16 cellular contexts compared by ENCODE assay signal in genomic region chr7:45691155-45691656, GRCh38.
DNase-seq lines count a peak whose midpoint lies in the region; ATAC-seq and TF ChIP-seq lines count a peak whose summit lies in the region.
"Had no signal": no experiment of that assay in that cellular context is flagged by ENCODE, and none has a peak within 500 bp of the region (broad histone marks: within the 10 kb centered on the region; RNA-seq: fewer than 3 reads in every experiment).

No MANE protein-coding gene starts in this region.

- dilution Hi-C loops in mammary epithelial cell (cut with HindIII; ENCODE audit: low sequenced_read_pairs) = no loop called here

- ATAC-seq in body of pancreas (peak; percentile 97), lung (ENCODE audit: insufficient read depth, low FRiP score) (no peak), upper lobe of right lung (peak; percentile 66), HG03045 (IDR thresholded peaks at IDR 0.05; ENCODE audit: unreplicated experiment) (no peak)

- no peak overlapping the region for H3K4me2 ChIP-seq in mammary epithelial cell (ENCODE audit: insufficient read depth, low read depth, low read length)
- H3K4me2 ChIP-seq: PC-9 had no signal

- no peak overlapping the region for H2AFZ ChIP-seq in mammary epithelial cell (ENCODE audit: low read depth, low read length)
- H2AFZ ChIP-seq: PC-9 had no signal

- intact Hi-C loops in mammary epithelial cell (cut with micrococcal nuclease) (no loop called here), body of pancreas (cut with DNase I) (no loop called here), upper lobe of right lung (cut with DNase I) (no loop called here)

- no peaks in the 10 kb centered on the region for H4K20me1 ChIP-seq in mammary epithelial cell (ENCODE audit: insufficient read depth, low read length)

- peak in 1 of 3 donors; percentile 30 for TF ChIP-seq POLR2A in body of pancreas (IDR thresholded peaks at IDR 0.05)

- no peak overlapping the region for H3K4me3 ChIP-seq in mammary epithelial cell (replicated peaks in 1 of 3; ENCODE audit: insufficient read depth in 1 of 3, low read depth in 2 of 3, low read length in 3 of 3)
- H3K4me3 ChIP-seq in body of pancreas = no peak overlapping the region
- H3K4me3 ChIP-seq in lung = no peak overlapping the region
- H3K4me3 ChIP-seq in upper lobe of right lung = no peak overlapping the region
- H3K4me3 ChIP-seq in WERI-Rb-1 (ENCODE audit: low read depth, low read length) = no peak overlapping the region
- H3K4me3 ChIP-seq: PC-9 had no signal

- H3K9me3 ChIP-seq in mammary epithelial cell (replicated peaks; ENCODE audit: insufficient read depth, low read length) (no peaks in the 10 kb centered on the region), body of pancreas (no peaks in the 10 kb centered on the region), lung (ENCODE audit: control insufficient read depth in 2 of 2, insufficient read depth in 1 of 2, low read length in 1 of 2) (no peaks in the 10 kb centered on the region), upper lobe of right lung (no peaks in the 10 kb centered on the region), WERI-Rb-1 (ENCODE audit: severe bottlenecking) (no peaks in the 10 kb centered on the region)

- no peak overlapping the region for H3K9ac ChIP-seq in mammary epithelial cell (ENCODE audit: insufficient read depth, low read length)

- TF ChIP-seq CTCF in mammary epithelial cell (conservative IDR thresholded peaks at IDR 0.05 in 1 of 2, IDR thresholded peaks at IDR 0.05 in 1 of 2; ENCODE audit: extremely low read depth in 1 of 2, insufficient read depth in 1 of 2, low read depth in 1 of 2, low read length in 2 of 2) = no peak
- TF ChIP-seq CTCF in body of pancreas (IDR thresholded peaks at IDR 0.05) = peak in 1 of 7 experiments; percentile 12
- TF ChIP-seq CTCF in lung (IDR thresholded peaks at IDR 0.05; ENCODE audit: control extremely low read depth, extremely low read depth) = no peak
- TF ChIP-seq CTCF in upper lobe of right lung (IDR thresholded peaks at IDR 0.05) = no peak
- no peak for TF ChIP-seq CTCF in WERI-Rb-1 (IDR thresholded peaks at IDR 0.05; ENCODE audit: low read depth, low read length)

- no peaks in the 10 kb centered on the region for H3K79me2 ChIP-seq in mammary epithelial cell (ENCODE audit: insufficient read depth, low read length)

- peak; percentile 54 to 77 for DNase-seq in T47D (ENCODE audit: low read depth in 1 of 2, low spot score in 1 of 2)
- DNase-seq in mammary epithelial cell = no peak
- DNase-seq in body of pancreas = peak; percentile 56 to 85 (median 64)
- peak; percentile 27 for DNase-seq in lung (ENCODE audit: low spot score)
- DNase-seq in upper lobe of right lung = peak; percentile 11
- no peak for DNase-seq in WERI-Rb-1
- no peak for DNase-seq in NCI-H1694 (lab: John Stamatoyannopoulos, UW)
- DNase-seq: activated CD4-positive, alpha-beta T cell treated with anti-CD3 and anti-CD28 coated beads, Interleukin-2, amount 50 U/mL, for 48 hours; activated gamma-delta T cell; foreskin fibroblast; NCI-H1417 treated with DMSO at 0.1 percent for 48 hours; NCI-H2171 treated with DMSO at 0.1 percent for 48 hours; NCI-H748 treated with DMSO at 0.1 percent for 48 hours; PC-9 had no signal

- 78% methylated on average over 6 of the region's 6 CpGs for WGBS in mammary epithelial cell (ENCODE audit: low coverage, missing lambda C conversion rate)
- 15 to 28% methylated on average over 6 of the region's 6 CpGs for WGBS in body of pancreas, 2 donors
- WGBS in lung, 2 donors = 80 to 85% methylated on average over 6 of the region's 6 CpGs

- CTCF ChIA-PET in mammary epithelial cell (lab: Charles Lee; ENCODE audit: low non-redundant PET) = no interaction called here

- H3K27ac ChIP-seq in mammary epithelial cell (ENCODE audit: insufficient read depth, low read depth, low read length) (no peak overlapping the region), body of pancreas (peak overlapping the region; percentile 50 to 88 (median 62)), lung (ENCODE audit: low read depth in 1 of 2, low read length in 1 of 2) (no peak overlapping the region), upper lobe of right lung (no peak overlapping the region), WERI-Rb-1 (no peak overlapping the region)
- H3K27ac ChIP-seq: epithelial cell of prostate, PC-9 had no signal

- H3K36me3 ChIP-seq in mammary epithelial cell (ENCODE audit: insufficient read depth, low read length) (no peaks in the 10 kb centered on the region), body of pancreas (replicated peaks in 1 of 2; ENCODE audit: insufficient read depth in 1 of 2, low read depth in 2 of 2) (no peaks in the 10 kb centered on the region), lung (ENCODE audit: control insufficient read depth in 2 of 2, insufficient read depth in 2 of 2, low read length in 2 of 2) (no peaks in the 10 kb centered on the region), upper lobe of right lung (no peaks in the 10 kb centered on the region), WERI-Rb-1 (no peaks in the 10 kb centered on the region)

- no TSS peak for BruUV-seq in mammary epithelial cell (replicated peaks; lab: Mats Ljungman, UMichigan)

- H3K27me3 ChIP-seq in mammary epithelial cell (ENCODE audit: insufficient read depth, low read length) (no peaks in the 10 kb centered on the region), body of pancreas (no peaks in the 10 kb centered on the region), lung (ENCODE audit: control insufficient read depth, insufficient read depth) (no peaks in the 10 kb centered on the region), upper lobe of right lung (no peaks in the 10 kb centered on the region), WERI-Rb-1 (ENCODE audit: insufficient read depth, low read depth, severe bottlenecking) (no peaks in the 10 kb centered on the region)

- in situ Hi-C loops in T47D (cut with HindIII; ENCODE audit: low pct_unique_long_range_greater_than_20kb, low sequenced_read_pairs) = no loop called here
- in situ Hi-C loops in mammary epithelial cell (cut with MboI; ENCODE audit: low sequenced_read_pairs in 2 of 2) = no loop called here

- peaks cover 24% of the 10 kb centered on the region for H3K4me1 ChIP-seq in mammary epithelial cell (ENCODE audit: insufficient read depth, low read length)
- H3K4me1 ChIP-seq in body of pancreas = peaks cover 49% of the 10 kb centered on the region
- H3K4me1 ChIP-seq in lung (ENCODE audit: control insufficient read depth in 2 of 2, insufficient read depth in 2 of 2, low read length in 2 of 2) = peaks cover 0 to 3% of the 10 kb centered on the region in 2 donors
- H3K4me1 ChIP-seq in upper lobe of right lung = no peaks in the 10 kb centered on the region

Comparison
In these comparisons a context has a peak if more than half of its experiments do, and no peak if none do; other contexts are left out.
1. DNase-seq: peak in T47D (2 of 2), body of pancreas (4 of 4), lung (single experiment) and upper lobe of right lung (single experiment); none in mammary epithelial cell (single experiment), WERI-Rb-1 (single experiment) and NCI-H1694 (single experiment).
2. H3K27ac ChIP-seq: peak in body of pancreas (4 of 4); none in mammary epithelial cell (single experiment), lung (0 of 2), upper lobe of right lung (single experiment) and WERI-Rb-1 (single experiment).
3. ATAC-seq: peak in body of pancreas (single experiment) and upper lobe of right lung (single experiment); none in lung (single experiment) and HG03045 (single experiment).